8 cellular contexts compared by ENCODE assay signal in the genomic region with DNA sequence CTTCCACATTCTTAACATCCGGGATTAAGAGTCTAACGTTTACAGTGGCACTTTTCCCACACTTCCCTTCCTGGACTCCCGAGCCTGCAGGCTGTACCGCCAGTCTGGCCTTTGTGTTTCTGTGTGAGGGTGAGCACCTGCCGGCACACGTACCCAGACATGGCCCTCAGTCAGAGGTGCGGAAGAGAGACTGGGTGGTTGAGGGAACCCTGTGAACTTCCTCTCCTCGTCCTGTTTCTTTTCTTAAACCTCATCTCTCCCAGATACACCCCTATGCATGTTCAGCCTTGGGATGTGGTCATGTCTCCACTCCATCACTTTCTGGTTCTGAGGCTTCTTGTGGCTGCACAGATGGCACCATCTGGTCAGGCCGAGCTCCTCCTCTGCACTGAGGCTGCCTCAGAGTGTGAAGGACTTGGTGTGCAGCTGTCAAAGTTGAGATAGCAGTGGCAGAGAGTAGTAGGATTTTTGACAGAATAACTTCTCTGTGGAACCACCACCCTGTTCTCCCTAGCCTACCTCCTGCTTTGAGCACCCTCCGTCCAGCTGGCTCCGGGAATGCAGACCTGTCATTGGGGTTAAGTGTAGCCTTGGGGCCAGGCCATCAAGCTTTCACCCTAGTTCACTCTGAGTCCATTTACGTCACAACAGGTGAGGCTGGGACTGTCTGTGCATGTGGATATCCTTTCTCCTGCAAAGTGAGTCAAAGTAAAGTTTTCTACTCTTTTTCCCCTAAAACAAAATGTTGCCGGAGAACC. TPM values are rescaled to one million over a fixed set of nuclear protein-coding genes. Genes with fewer than 3 reads are reported as not detected.
DNase-seq lines count a peak whose midpoint lies in the region; ATAC-seq and TF ChIP-seq lines count a peak whose summit lies in the region.

No MANE protein-coding gene starts in this region.

- no peak for TF ChIP-seq CTCF in LNCaP clone FGC (IDR thresholded peaks at IDR 0.05; ENCODE audit: control insufficient read depth, extremely low read depth, insufficient read depth)

- intact Hi-C loops in left colon (cut with DNase I, micrococcal nuclease) = loop anchor here in 1 of 2 donors (10.0 kb wide), 1 partner anchor 167 kb away; no protein-coding TSS in a partner anchor

- DNase-seq in LNCaP clone FGC (ENCODE audit: low read depth) (peak; percentile 47), left colon (no peak), NCI-H1930 (lab: John Stamatoyannopoulos, UW) (no peak), NOMO-1 treated with dmso at 0.1 percent for 144 hours (lab: John Stamatoyannopoulos, UW; ENCODE audit: unreplicated experiment) (no peak)
- no peak for DNase-seq in stimulated activated CD4-positive, alpha-beta T cell treated with anti-CD3 and anti-CD28 coated beads, Interleukin-4, amount 100 ng/mL, for 1 hour
- no peak for DNase-seq in activated CD8-positive, alpha-beta memory T cell treated with anti-CD3 and anti-CD28 coated beads for 24 hours

- ATAC-seq in GM18502 (IDR thresholded peaks at IDR 0.05; ENCODE audit: poor library complexity, unreplicated experiment) (peak; percentile 69), GM21786 (IDR thresholded peaks at IDR 0.05; ENCODE audit: unreplicated experiment) (peak; percentile 60), left colon (peak; percentile 39)

- H3K4me3 ChIP-seq in LNCaP clone FGC (ENCODE audit: low read depth, low read length) = no peak overlapping the region

RNA-seq across cellular contexts. Expression of gene VASH2, which starts 31.4 kb away (rescaled TPM):
- under 1 TPM; 0.59 to 0.76 TPM for total RNA-seq in left colon

RNA-seq across cellular contexts. Expression of gene ANGEL2, which starts 33.9 kb away (rescaled TPM):
- total RNA-seq in left colon = 10 to 100 TPM; 22.3 to 24.4 TPM
